ENCODE assay signal across 19 cellular contexts in the genomic region with DNA sequence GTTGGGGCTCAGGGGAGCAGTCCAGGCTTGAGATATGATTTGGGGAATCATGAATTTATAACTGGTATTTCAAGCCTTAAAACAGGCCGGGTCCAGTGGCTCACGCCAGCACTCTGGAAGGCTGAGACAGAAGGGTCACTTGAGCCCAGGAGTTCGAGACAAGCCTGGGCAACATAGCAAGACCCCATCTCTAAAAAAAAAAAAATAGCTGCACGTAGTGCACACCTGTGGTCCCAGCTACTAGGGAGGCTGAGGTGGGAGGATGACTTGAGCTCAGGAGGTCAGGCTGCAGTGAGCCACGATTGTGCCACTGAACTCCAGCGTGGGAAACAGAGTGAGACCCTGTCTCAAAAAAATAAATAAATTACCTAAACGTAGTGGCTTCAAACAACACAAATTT.
DNase-seq lines count a peak whose midpoint lies in the region; ATAC-seq and TF ChIP-seq lines count a peak whose summit lies in the region.
"Had no signal": no experiment of that assay in that cellular context is flagged by ENCODE, and none has a peak within 500 bp of the region (broad histone marks: within the 10 kb centered on the region; RNA-seq: fewer than 3 reads in every experiment).

No MANE protein-coding gene starts in this region.

- H3K79me2 ChIP-seq in HCT116 (ENCODE audit: insufficient read depth, low read length): no peaks in the 10 kb centered on the region
- no peaks in the 10 kb centered on the region for H3K79me2 ChIP-seq in hepatocyte

- H3K27me3 ChIP-seq in HCT116 (ENCODE audit: insufficient read depth, low read length) (no peaks in the 10 kb centered on the region), hepatocyte (no peaks in the 10 kb centered on the region), suprapubic skin (no peaks in the 10 kb centered on the region), SJCRH30 (no peaks in the 10 kb centered on the region)
- H3K27me3 ChIP-seq: Peyer's patch had no signal

- CTCF ChIA-PET in HCT116 (lab: Charles Lee) (interaction anchor here (2.6 kb wide), 1 partner anchor 10 kb away, joined by 9 read pairs; no protein-coding TSS in a partner anchor), WTC11 (lab: Charles Lee) (interaction anchor here (1.1 to 1.2 kb wide), 2 partner anchors 9 to 10 kb away, joined by 7 to 14 read pairs; no protein-coding TSS in a partner anchor)

- H3K9me3 ChIP-seq in HCT116 (ENCODE audit: control insufficient read depth in 1 of 2, insufficient read depth in 1 of 2, low read depth in 1 of 2, low read length in 2 of 2) (no peaks in the 10 kb centered on the region), hepatocyte (ENCODE audit: low read depth) (no peaks in the 10 kb centered on the region), suprapubic skin (no peaks in the 10 kb centered on the region), SJCRH30 (replicated peaks) (no peaks in the 10 kb centered on the region)
- H3K9me3 ChIP-seq: Caco-2, HAP-1, Peyer's patch had no signal

- no peak overlapping the region for H3K27ac Mint-ChIP-seq in WTC11
- no peak overlapping the region for H3K27ac Mint-ChIP-seq in naive thymus-derived CD8-positive, alpha-beta T cell
- H3K27ac Mint-ChIP-seq: B cell; CD4-positive, CD25-positive, alpha-beta regulatory T cell had no signal

- H3K9me2 ChIP-seq in HCT116 (ENCODE audit: insufficient read depth) (no peaks in the 10 kb centered on the region), hepatocyte (replicated peaks; ENCODE audit: insufficient read depth) (no peaks in the 10 kb centered on the region)

- TF ChIP-seq RAD21 in HCT116 (IDR thresholded peaks at IDR 0.05; ENCODE audit: low read depth): no peak

- H3K36me3 ChIP-seq in HCT116 (ENCODE audit: control insufficient read depth in 1 of 2, insufficient read depth in 2 of 2, low read length in 2 of 2): no peaks in the 10 kb centered on the region
- no peaks in the 10 kb centered on the region for H3K36me3 ChIP-seq in hepatocyte (replicated peaks; ENCODE audit: insufficient read depth, low read depth)
- H3K36me3 ChIP-seq in suprapubic skin: no peaks in the 10 kb centered on the region
- H3K36me3 ChIP-seq in SJCRH30: peaks cover 10% of the 10 kb centered on the region; the same call in 1 of the 2 replicates
- H3K36me3 ChIP-seq: Peyer's patch had no signal

- no peak for DNase-seq in HCT116 (ENCODE audit: low read depth, low spot score)
- DNase-seq in WTC11 (ENCODE audit: low spot score): no peak
- DNase-seq in hepatocyte (ENCODE audit: low spot score): no peak
- no peak for DNase-seq in suprapubic skin (ENCODE audit: low spot score in 2 of 2)
- no peak for DNase-seq in NOMO-1 (lab: John Stamatoyannopoulos, UW; ENCODE audit: unreplicated experiment in 2 of 2)
- DNase-seq in SJCRH30: no peak
- no peak for DNase-seq in naive thymus-derived CD8-positive, alpha-beta T cell
- DNase-seq: Caco-2; CD4-positive, CD25-positive, alpha-beta regulatory T cell; KBM-7; NCI-H1048; NCI-H1436 treated with DMSO at 0.1 percent for 48 hours; NCI-H2081 treated with DMSO at 0.1 percent for 48 hours; NCI-H510A treated with DMSO at 0.1 percent for 48 hours; NCI-H82; SHP77 had no signal

- POLR2A ChIA-PET in HCT116 (lab: Charles Lee): interaction anchor here (0.7 to 1.1 kb wide), 2 partner anchors 60 to 82 kb away, joined by 4 read pairs; a partner anchor contains a TSS
- POLR2A ChIA-PET in WTC11 (lab: Charles Lee): no interaction called here
- POLR2A ChIA-PET in naive thymus-derived CD8-positive, alpha-beta T cell (lab: Charles Lee): no interaction called here

- intact Hi-C loops in HCT116 (cut with micrococcal nuclease): no loop called here

- H3K4me2 ChIP-seq in HCT116 (ENCODE audit: low read length) (peak overlapping the region; percentile 43), hepatocyte (no peak overlapping the region)

- H3K27ac ChIP-seq in HCT116 (ENCODE audit: low read depth, low read length): peak overlapping the region; percentile 62
- peak overlapping the region; percentile 55 for H3K27ac ChIP-seq in hepatocyte
- peak overlapping the region; percentile 81 for H3K27ac ChIP-seq in suprapubic skin
- H3K27ac ChIP-seq in SJCRH30: no peak overlapping the region

- ATAC-seq in HCT116: no peak
- ATAC-seq in WTC11: no peak
- no peak for ATAC-seq in naive thymus-derived CD8-positive, alpha-beta T cell

- H3K9ac ChIP-seq in HCT116 (ENCODE audit: low read length): no peak overlapping the region

- TF ChIP-seq CTCF in HCT116 (IDR thresholded peaks at IDR 0.05 in 2 of 3, conservative IDR thresholded peaks at IDR 0.05 in 1 of 3; ENCODE audit: borderline replicate concordance in 1 of 3, insufficient read depth in 1 of 3, low read depth in 2 of 3, low read length in 2 of 3) (no peak), WTC11 (IDR thresholded peaks at IDR 0.05) (no peak), hepatocyte (IDR thresholded peaks at IDR 0.05; ENCODE audit: poor library complexity) (no peak), suprapubic skin (IDR thresholded peaks at IDR 0.05) (no peak)

- H2AFZ ChIP-seq in HCT116 (ENCODE audit: low read depth, low read length, poor library complexity, severe bottlenecking) (no peak overlapping the region), hepatocyte (no peak overlapping the region)

- RAD21 ChIA-PET in HCT116 (lab: Charles Lee; ENCODE audit: low non-redundant PET in 1 of 2, low total read pairs in 2 of 2, uncharacterized antibody in 2 of 2, unreplicated experiment in 2 of 2): no interaction called here

- no peaks in the 10 kb centered on the region for H4K20me1 ChIP-seq in HCT116 (ENCODE audit: insufficient read depth)
- no peaks in the 10 kb centered on the region for H4K20me1 ChIP-seq in hepatocyte (ENCODE audit: insufficient read depth, poor library complexity, severe bottlenecking)

- no peak for TF ChIP-seq EP300 in suprapubic skin (IDR thresholded peaks at IDR 0.05)

- H3K4me3 Mint-ChIP-seq in WTC11: no peak overlapping the region
- no peak overlapping the region for H3K4me3 Mint-ChIP-seq in naive thymus-derived CD8-positive, alpha-beta T cell
- H3K4me3 Mint-ChIP-seq: B cell; CD4-positive, CD25-positive, alpha-beta regulatory T cell had no signal

- peaks cover 12% of the 10 kb centered on the region for H3K36me3 Mint-ChIP-seq in WTC11
- no peaks in the 10 kb centered on the region for H3K36me3 Mint-ChIP-seq in naive thymus-derived CD8-positive, alpha-beta T cell
- H3K36me3 Mint-ChIP-seq: CD4-positive, CD25-positive, alpha-beta regulatory T cell had no signal

- peaks cover 44 to 52% of the 10 kb centered on the region in 2 experiments for H3K4me1 ChIP-seq in HCT116 (ENCODE audit: control insufficient read depth in 1 of 2, insufficient read depth in 2 of 2, low read length in 2 of 2)
- H3K4me1 ChIP-seq in hepatocyte (ENCODE audit: insufficient read depth): peaks cover 9% of the 10 kb centered on the region
- H3K4me1 ChIP-seq in suprapubic skin: peaks cover 37% of the 10 kb centered on the region
- H3K4me1 ChIP-seq in SJCRH30: no peaks in the 10 kb centered on the region
- H3K4me1 ChIP-seq: HAP-1 had no signal

- no peaks in the 10 kb centered on the region for H3K9me3 Mint-ChIP-seq in WTC11
- no peaks in the 10 kb centered on the region for H3K9me3 Mint-ChIP-seq in naive thymus-derived CD8-positive, alpha-beta T cell
- H3K9me3 Mint-ChIP-seq: CD4-positive, CD25-positive, alpha-beta regulatory T cell had no signal

- no TSS peak for BruUV-seq in HCT116 (replicated peaks; lab: Mats Ljungman, UMichigan)

- no peak for TF ChIP-seq POLR2A in HCT116 (IDR thresholded peaks at IDR 0.05; ENCODE audit: borderline replicate concordance, extremely low read depth, insufficient read depth, insufficient read length)
- TF ChIP-seq POLR2A in suprapubic skin (IDR thresholded peaks at IDR 0.05): no peak

- WGBS in hepatocyte (ENCODE audit: low lambda C conversion rate, missing lambda C conversion rate): 85% methylated on average over 7 of the region's 7 CpGs
- 87% methylated on average over 7 of the region's 7 CpGs for WGBS in suprapubic skin

- H3K4me1 Mint-ChIP-seq in WTC11: peaks cover 4% of the 10 kb centered on the region; the same call in 1 of the 2 replicates
- H3K4me1 Mint-ChIP-seq in naive thymus-derived CD8-positive, alpha-beta T cell: peaks cover 0 to 2% (median under 1%) of the 10 kb centered on the region in 4 donors

- H3K4me3 ChIP-seq in HCT116 (replicated peaks in 1 of 2; ENCODE audit: low read depth in 1 of 2, low read length in 2 of 2) (no peak overlapping the region), hepatocyte (no peak overlapping the region), suprapubic skin (no peak overlapping the region), SJCRH30 (no peak overlapping the region)
- H3K4me3 ChIP-seq: HAP-1, Peyer's patch had no signal

- H3K27me3 Mint-ChIP-seq in WTC11 (ENCODE audit: low read depth): no peaks in the 10 kb centered on the region
- no peaks in the 10 kb centered on the region for H3K27me3 Mint-ChIP-seq in naive thymus-derived CD8-positive, alpha-beta T cell
- H3K27me3 Mint-ChIP-seq: B cell; CD4-positive, CD25-positive, alpha-beta regulatory T cell had no signal

TF ChIP-seq in HCT116, 20 proteins besides CTCF, POLR2A, EP300 and RAD21 (continues in another document):
- TF ChIP-seq SIN3A (IDR thresholded peaks at IDR 0.05; ENCODE audit: low read depth): no peak
- TF ChIP-seq JUND (IDR thresholded peaks at IDR 0.05): no peak
- no peak for TF ChIP-seq ZFX (IDR thresholded peaks at IDR 0.05)
- no peak for TF ChIP-seq CEBPB (IDR thresholded peaks at IDR 0.05; ENCODE audit: low read depth)
- no peak for TF ChIP-seq ELF1 (IDR thresholded peaks at IDR 0.05; ENCODE audit: borderline replicate concordance, low read depth)
- TF ChIP-seq SRF (IDR thresholded peaks at IDR 0.05; ENCODE audit: low read depth): no peak

TF ChIP-seq in WTC11, 78 proteins besides CTCF, POLR2A, EP300 and RAD21:
- TF ChIP-seq CREM (CRISPR knock-in tag; IDR thresholded peaks at IDR 0.05) (no peak), ZNF232 (CRISPR knock-in tag; IDR thresholded peaks at IDR 0.05) (no peak), GABPB1 (CRISPR knock-in tag; IDR thresholded peaks at IDR 0.05) (no peak), ZNF121 (CRISPR knock-in tag; IDR thresholded peaks at IDR 0.05) (peak; percentile 50; the same call in 1 of the 2 replicates), JAZF1 (CRISPR knock-in tag; IDR thresholded peaks at IDR 0.05) (no peak)
